ENCODE assay signal across 16 cellular contexts in genomic region chrX:10648608-10649007, GRCh38. TPM values are rescaled to one million over a fixed set of nuclear protein-coding genes. Genes with fewer than 3 reads are reported as not detected.
DNase-seq lines count a peak whose midpoint lies in the region; ATAC-seq, FAIRE-seq and TF ChIP-seq lines count a peak whose summit lies in the region.
"Had no signal": no experiment of that assay in that cellular context is flagged by ENCODE, and none has a peak within 500 bp of the region (broad histone marks: within the 10 kb centered on the region; RNA-seq: fewer than 3 reads in every experiment).

No MANE protein-coding gene starts in this region.

- no peak for FAIRE-seq in HTR-8/SVneo (lab: Jason Lieb, UNC)
- FAIRE-seq: HepG2 had no signal

- peaks cover 3% of the 10 kb centered on the region for H3K4me1 Mint-ChIP-seq in progenitor cell of endocrine pancreas (ENCODE audit: low read depth)
- H3K4me1 Mint-ChIP-seq: activated CD4-positive, alpha-beta T cell treated with anti-CD3 and anti-CD28 coated beads, Interleukin-2, amount 10 ng/mL, durations not matched to agents 7 days and 5 days had no signal

- no peak overlapping the region for H3K4me3 Mint-ChIP-seq in progenitor cell of endocrine pancreas (ENCODE audit: low read depth)
- H3K4me3 Mint-ChIP-seq: activated CD4-positive, alpha-beta T cell treated with anti-CD3 and anti-CD28 coated beads, Interleukin-2, amount 10 ng/mL, durations not matched to agents 7 days and 5 days; activated T-cell treated with anti-CD3 and anti-CD28 coated beads, Interleukin-2, amount 50 U/mL, for 24 hours; natural killer cell treated with Interleukin-12 subunit alpha and Interleukin-12 subunit beta and Interleukin-15 and Interleukin-18, amount 100 ng/mL, for 72 hours had no signal

- no peak for TF ChIP-seq CTCF in AG10803 (conservative IDR thresholded peaks at IDR 0.05; ENCODE audit: low read length)
- no peak for TF ChIP-seq CTCF in HFF-Myc (IDR thresholded peaks at IDR 0.05; ENCODE audit: low read depth, low read length, missing control alignments)
- TF ChIP-seq CTCF in fibroblast of villous mesenchyme (IDR thresholded peaks at IDR 0.05; ENCODE audit: insufficient read depth, low read depth, low read length): no peak
- TF ChIP-seq CTCF in progenitor cell of endocrine pancreas (IDR thresholded peaks at IDR 0.05; ENCODE audit: unreplicated experiment): no peak

- no peak overlapping the region for H3K27ac Mint-ChIP-seq in progenitor cell of endocrine pancreas
- H3K27ac Mint-ChIP-seq: activated CD4-positive, alpha-beta T cell treated with anti-CD3 and anti-CD28 coated beads, Interleukin-2, amount 10 ng/mL, durations not matched to agents 7 days and 5 days; activated T-cell treated with anti-CD3 and anti-CD28 coated beads, Interleukin-2, amount 50 U/mL, for 24 hours; natural killer cell treated with Interleukin-12 subunit alpha and Interleukin-12 subunit beta and Interleukin-15 and Interleukin-18, amount 100 ng/mL, for 72 hours had no signal

- DNase-seq in AG10803 (ENCODE audit: low read depth) (peak; percentile 74), HFF-Myc (ENCODE audit: extremely low read depth, low read depth) (peak; percentile 78), SW480 (ENCODE audit: low spot score) (peak; percentile 36), fibroblast of villous mesenchyme (ENCODE audit: low read depth) (peak; percentile 81), progenitor cell of endocrine pancreas (ENCODE audit: low spot score, unreplicated experiment) (no peak), HTR-8/SVneo (ENCODE audit: insufficient read length, low spot score) (no peak), amygdala (lab: John Stamatoyannopoulos, UW) (no peak)
- DNase-seq: activated CD4-positive, alpha-beta T cell treated with anti-CD3 and anti-CD28 coated beads, Interleukin-2, amount 10 ng/mL, durations not matched to agents 7 days and 5 days; activated T-cell treated with anti-CD3 and anti-CD28 coated beads, Interleukin-2, amount 50 U/mL, for 24 hours; NCI-H1092; T1000 had no signal

- peaks cover 4% of the 10 kb centered on the region for H3K36me3 Mint-ChIP-seq in progenitor cell of endocrine pancreas (ENCODE audit: insufficient read depth)
- H3K36me3 Mint-ChIP-seq: natural killer cell treated with Interleukin-12 subunit alpha and Interleukin-12 subunit beta and Interleukin-15 and Interleukin-18, amount 100 ng/mL, for 72 hours had no signal

- H3K27me3 Mint-ChIP-seq in progenitor cell of endocrine pancreas: no peaks in the 10 kb centered on the region
- H3K27me3 Mint-ChIP-seq: activated CD4-positive, alpha-beta T cell treated with anti-CD3 and anti-CD28 coated beads, Interleukin-2, amount 10 ng/mL, durations not matched to agents 7 days and 5 days had no signal

- peaks cover 37% of the 10 kb centered on the region for H3K9me3 Mint-ChIP-seq in progenitor cell of endocrine pancreas (ENCODE audit: low read depth)
- H3K9me3 Mint-ChIP-seq: activated CD4-positive, alpha-beta T cell treated with anti-CD3 and anti-CD28 coated beads, Interleukin-2, amount 10 ng/mL, durations not matched to agents 7 days and 5 days; activated T-cell treated with anti-CD3 and anti-CD28 coated beads, Interleukin-2, amount 50 U/mL, for 24 hours had no signal

- H3K4me3 ChIP-seq in AG10803 (ENCODE audit: low read length) (no peak overlapping the region), HFF-Myc (replicated peaks; ENCODE audit: low read depth, low read length) (no peak overlapping the region), fibroblast of villous mesenchyme (ENCODE audit: low read depth, low read length) (no peak overlapping the region)
- H3K4me3 ChIP-seq: coronary artery, esophagus muscularis mucosa had no signal

- ATAC-seq in HG03439 (IDR thresholded peaks at IDR 0.05; ENCODE audit: unreplicated experiment): no peak
- ATAC-seq: HepG2; natural killer cell treated with Interleukin-12 subunit alpha and Interleukin-12 subunit beta and Interleukin-15 and Interleukin-18, amount 100 ng/mL, for 72 hours had no signal

RNA-seq across cellular contexts. Expression of gene MID1, which starts 28.2 kb away (rescaled TPM):
- total RNA-seq in fibroblast of villous mesenchyme: 7.4 and 16.4 TPM in 2 replicates
- total RNA-seq in progenitor cell of endocrine pancreas: 29.7 and 32.5 TPM in 2 replicates

Comparison
In these comparisons a context has a peak if more than half of its experiments do, and no peak if none do; other contexts are left out.
1. DNase-seq: peak in AG10803 (single experiment), HFF-Myc (single experiment), SW480 (single experiment) and fibroblast of villous mesenchyme (single experiment); none in progenitor cell of endocrine pancreas (single experiment), HTR-8/SVneo (single experiment) and amygdala (0 of 56).